ENCODE assay signal across 23 cellular contexts in genomic region chr4:151103758-151104157, GRCh38. TPM values are rescaled to one million over a fixed set of nuclear protein-coding genes. Genes with fewer than 3 reads are reported as not detected.
DNase-seq lines count a peak whose midpoint lies in the region; ATAC-seq and TF ChIP-seq lines count a peak whose summit lies in the region.
"Had no signal": no experiment of that assay in that cellular context is flagged by ENCODE, and none has a peak within 500 bp of the region (broad histone marks: within the 10 kb centered on the region; RNA-seq: fewer than 3 reads in every experiment).

No MANE protein-coding gene starts in this region.

- H3K27ac ChIP-seq in CD4-positive, alpha-beta T cell (ENCODE audit: low read depth, low read length): no peak overlapping the region
- H3K27ac ChIP-seq in Karpas-422 (ENCODE audit: low read length): no peak overlapping the region
- H3K27ac ChIP-seq: pancreas, upper lobe of left lung had no signal

- H3K36me3 Mint-ChIP-seq in activated CD8-positive, alpha-beta memory T cell treated with anti-CD3 and anti-CD28 coated beads, Interleukin-2, amount 10 ng/mL, durations not matched to agents 7 days and 5 days: peaks cover 73% of the 10 kb centered on the region
- H3K36me3 Mint-ChIP-seq in CD4-positive, alpha-beta T cell (ENCODE audit: low read depth): peaks cover 90% of the 10 kb centered on the region
- peaks cover 79% of the 10 kb centered on the region for H3K36me3 Mint-ChIP-seq in central memory CD8-positive, alpha-beta T cell (ENCODE audit: insufficient read depth)

- H3K27ac Mint-ChIP-seq in activated CD8-positive, alpha-beta memory T cell treated with anti-CD3 and anti-CD28 coated beads, Interleukin-2, amount 10 ng/mL, durations not matched to agents 7 days and 5 days: peak overlapping the region; percentile 11
- peak overlapping the region; percentile 40 for H3K27ac Mint-ChIP-seq in CD4-positive, alpha-beta T cell
- H3K27ac Mint-ChIP-seq in central memory CD8-positive, alpha-beta T cell (ENCODE audit: low read depth): peak overlapping the region; percentile 51
- H3K27ac Mint-ChIP-seq: activated CD4-positive, alpha-beta T cell treated with anti-CD3 and anti-CD28 coated beads, Interleukin-2, amount 10 ng/mL, durations not matched to agents 7 days and 5 days; T-helper 2 cell treated with Interferon-gamma antibody and Interleukin-4, amounts not matched to agents 5 μg/mL and 100 μg/mL, for 36 hours had no signal

- H3K4me3 Mint-ChIP-seq in activated CD8-positive, alpha-beta memory T cell treated with anti-CD3 and anti-CD28 coated beads, Interleukin-2, amount 10 ng/mL, durations not matched to agents 7 days and 5 days: no peak overlapping the region
- H3K4me3 Mint-ChIP-seq in CD4-positive, alpha-beta T cell: no peak overlapping the region
- H3K4me3 Mint-ChIP-seq in central memory CD8-positive, alpha-beta T cell: no peak overlapping the region
- H3K4me3 Mint-ChIP-seq: activated CD4-positive, alpha-beta T cell treated with anti-CD3 and anti-CD28 coated beads, Interleukin-2, amount 10 ng/mL, durations not matched to agents 7 days and 5 days; T-helper 2 cell treated with Interferon-gamma antibody and Interleukin-4, amounts not matched to agents 5 μg/mL and 100 μg/mL, for 36 hours had no signal

- H3K9ac ChIP-seq in NT2/D1 (ENCODE audit: insufficient read length, low read depth) (peak overlapping the region; percentile 21), Karpas-422 (ENCODE audit: low read length) (no peak overlapping the region)
- H3K9ac ChIP-seq: SK-N-SH had no signal

- H3K4me1 Mint-ChIP-seq in activated CD8-positive, alpha-beta memory T cell treated with anti-CD3 and anti-CD28 coated beads, Interleukin-2, amount 10 ng/mL, durations not matched to agents 7 days and 5 days: peaks cover 38% of the 10 kb centered on the region
- H3K4me1 Mint-ChIP-seq in CD4-positive, alpha-beta T cell (ENCODE audit: low read depth): peaks cover 36% of the 10 kb centered on the region
- peaks cover 20% of the 10 kb centered on the region for H3K4me1 Mint-ChIP-seq in central memory CD8-positive, alpha-beta T cell

- H3K9me2 ChIP-seq in Karpas-422 (replicated peaks; ENCODE audit: insufficient read depth, low read length): no peaks in the 10 kb centered on the region
- H3K9me2 ChIP-seq: SK-N-SH had no signal

- peaks cover 39% of the 10 kb centered on the region for H4K20me1 ChIP-seq in Karpas-422 (ENCODE audit: insufficient read depth, low read depth, low read length)

- H3K4me1 ChIP-seq in NT2/D1 (ENCODE audit: insufficient read depth, insufficient read length) (no peaks in the 10 kb centered on the region), Karpas-422 (ENCODE audit: low read length) (peaks cover 22% of the 10 kb centered on the region)

- no peak overlapping the region for H2AFZ ChIP-seq in Karpas-422 (ENCODE audit: low read length)

- no peak for ATAC-seq in activated CD8-positive, alpha-beta memory T cell treated with anti-CD3 and anti-CD28 coated beads, Interleukin-2, amount 10 ng/mL, durations not matched to agents 7 days and 5 days
- no peak for ATAC-seq in CD4-positive, alpha-beta T cell (ENCODE audit: poor library complexity)
- ATAC-seq in central memory CD8-positive, alpha-beta T cell (replicated peaks; ENCODE audit: extremely low read depth, poor library complexity, severe bottlenecking): no peak
- ATAC-seq: mucosa of descending colon, pancreas had no signal

- CTCF ChIA-PET in activated CD8-positive, alpha-beta memory T cell treated with anti-CD3 and anti-CD28 coated beads, Interleukin-2, amount 10 ng/mL, durations not matched to agents 7 days and 5 days (lab: Charles Lee): interaction anchor here (1.7 kb wide), 1 partner anchor 13 kb away, joined by 7 read pairs; no protein-coding TSS in a partner anchor
- CTCF ChIA-PET in CD4-positive, alpha-beta T cell (lab: Charles Lee): no interaction called here

- no peak for TF ChIP-seq CTCF in CD4-positive, alpha-beta T cell (IDR thresholded peaks at IDR 0.05)

- no peaks in the 10 kb centered on the region for H3K27me3 ChIP-seq in CD4-positive, alpha-beta T cell (ENCODE audit: control insufficient read depth, insufficient read depth, low read length)
- no peaks in the 10 kb centered on the region for H3K27me3 ChIP-seq in NT2/D1 (ENCODE audit: insufficient read depth, insufficient read length)
- no peaks in the 10 kb centered on the region for H3K27me3 ChIP-seq in Karpas-422 (ENCODE audit: low read length)
- H3K27me3 ChIP-seq: pancreas, upper lobe of left lung had no signal

- H3K9me3 ChIP-seq in CD4-positive, alpha-beta T cell (ENCODE audit: control insufficient read depth, low read length): no peaks in the 10 kb centered on the region
- H3K9me3 ChIP-seq in NT2/D1 (ENCODE audit: insufficient read depth, low read length) (no peaks in the 10 kb centered on the region), Karpas-422 (ENCODE audit: low read length) (no peaks in the 10 kb centered on the region)
- H3K9me3 ChIP-seq: HAP-1, mucosa of descending colon, pancreas, SK-N-SH, upper lobe of left lung had no signal

- H3K36me3 ChIP-seq in NT2/D1 (ENCODE audit: insufficient read depth, insufficient read length, low read length) (peaks cover 62% of the 10 kb centered on the region), Karpas-422 (ENCODE audit: insufficient read depth, low read length) (peaks cover 78% of the 10 kb centered on the region)

- H3K27me3 Mint-ChIP-seq in activated CD8-positive, alpha-beta memory T cell treated with anti-CD3 and anti-CD28 coated beads, Interleukin-2, amount 10 ng/mL, durations not matched to agents 7 days and 5 days: peaks cover 4% of the 10 kb centered on the region
- no peaks in the 10 kb centered on the region for H3K27me3 Mint-ChIP-seq in CD4-positive, alpha-beta T cell
- no peaks in the 10 kb centered on the region for H3K27me3 Mint-ChIP-seq in central memory CD8-positive, alpha-beta T cell
- H3K27me3 Mint-ChIP-seq: activated CD4-positive, alpha-beta T cell treated with anti-CD3 and anti-CD28 coated beads, Interleukin-2, amount 10 ng/mL, durations not matched to agents 7 days and 5 days had no signal

- no peak for DNase-seq in activated CD8-positive, alpha-beta memory T cell treated with anti-CD3 and anti-CD28 coated beads, Interleukin-2, amount 10 ng/mL, durations not matched to agents 7 days and 5 days
- no peak for DNase-seq in activated CD8-positive, alpha-beta memory T cell treated with anti-CD3 and anti-CD28 coated beads, Interleukin-2, amount 50 U/mL, for 4 hours
- no peak for DNase-seq in CD4-positive, alpha-beta T cell
- no peak for DNase-seq in NT2/D1 (ENCODE audit: low read depth, low spot score)
- no peak for DNase-seq in central memory CD8-positive, alpha-beta T cell (ENCODE audit: low spot score in 2 of 2)
- DNase-seq in Karpas-422: no peak
- no peak for DNase-seq in SW480 (ENCODE audit: low spot score)
- no peak for DNase-seq in NCI-H345 treated with DMSO at 0.1 percent for 48 hours (lab: John Stamatoyannopoulos, UW; ENCODE audit: unreplicated experiment)
- DNase-seq: activated CD4-positive, alpha-beta T cell treated with anti-CD3 and anti-CD28 coated beads, Interleukin-2, amount 10 ng/mL, durations not matched to agents 7 days and 5 days; activated CD8-positive, alpha-beta memory T cell treated with anti-CD3 and anti-CD28 coated beads, Interleukin-2, amount 50 U/mL, for 48 hours; activated naive CD4-positive, alpha-beta T cell treated with Interleukin-2 at 50 U/mL for 16 hours; caudate nucleus; KBM-7; mucosa of descending colon; NCI-H1417 treated with DMSO at 0.1 percent for 48 hours; NCI-H2107; NCI-H446; pancreas; SK-N-SH; substantia nigra; upper lobe of left lung had no signal

- no peak overlapping the region for H3K4me2 ChIP-seq in Karpas-422 (ENCODE audit: low read depth, low read length, poor library complexity, severe bottlenecking)
- H3K4me2 ChIP-seq: SK-N-SH had no signal

- POLR2A ChIA-PET in CD4-positive, alpha-beta T cell (lab: Charles Lee): no interaction called here

- intact Hi-C loops in CD4-positive, alpha-beta T cell (cut with DNase I, micrococcal nuclease): no loop called here

- H3K4me3 ChIP-seq in NT2/D1 (ENCODE audit: insufficient read length, low read depth) (no peak overlapping the region), Karpas-422 (ENCODE audit: low read length) (no peak overlapping the region)
- H3K4me3 ChIP-seq: HAP-1, mucosa of descending colon, pancreas, upper lobe of left lung had no signal

- peaks cover 33% of the 10 kb centered on the region for H3K79me2 ChIP-seq in Karpas-422 (ENCODE audit: low read length)

- H3K9me3 Mint-ChIP-seq in activated CD8-positive, alpha-beta memory T cell treated with anti-CD3 and anti-CD28 coated beads, Interleukin-2, amount 10 ng/mL, durations not matched to agents 7 days and 5 days (ENCODE audit: low read depth): no peaks in the 10 kb centered on the region
- H3K9me3 Mint-ChIP-seq in CD4-positive, alpha-beta T cell: no peaks in the 10 kb centered on the region
- H3K9me3 Mint-ChIP-seq in central memory CD8-positive, alpha-beta T cell: no peaks in the 10 kb centered on the region
- H3K9me3 Mint-ChIP-seq: activated CD4-positive, alpha-beta T cell treated with anti-CD3 and anti-CD28 coated beads, Interleukin-2, amount 10 ng/mL, durations not matched to agents 7 days and 5 days; T-helper 2 cell treated with Interferon-gamma antibody and Interleukin-4, amounts not matched to agents 5 μg/mL and 100 μg/mL, for 36 hours had no signal

RNA-seq across cellular contexts. Expression of gene RPS3A, which starts 4.3 kb away (rescaled TPM):
- total RNA-seq in activated CD8-positive, alpha-beta memory T cell treated with anti-CD3 and anti-CD28 coated beads, Interleukin-2, amount 10 ng/mL, durations not matched to agents 7 days and 5 days: 1,000 to 10,000 TPM; 1,281 to 1,734 TPM
- 1,000 to 10,000 TPM; 3,925 to 4,071 TPM for total RNA-seq in CD4-positive, alpha-beta T cell
- total RNA-seq in Karpas-422 (2014; rRNA removed; shearing (Covaris generic); ENCODE audit: low replicate concordance): 4,097 and 6,606 TPM in 2 replicates
